1 cellular context compared by ENCODE assay signal in the genomic region with DNA sequence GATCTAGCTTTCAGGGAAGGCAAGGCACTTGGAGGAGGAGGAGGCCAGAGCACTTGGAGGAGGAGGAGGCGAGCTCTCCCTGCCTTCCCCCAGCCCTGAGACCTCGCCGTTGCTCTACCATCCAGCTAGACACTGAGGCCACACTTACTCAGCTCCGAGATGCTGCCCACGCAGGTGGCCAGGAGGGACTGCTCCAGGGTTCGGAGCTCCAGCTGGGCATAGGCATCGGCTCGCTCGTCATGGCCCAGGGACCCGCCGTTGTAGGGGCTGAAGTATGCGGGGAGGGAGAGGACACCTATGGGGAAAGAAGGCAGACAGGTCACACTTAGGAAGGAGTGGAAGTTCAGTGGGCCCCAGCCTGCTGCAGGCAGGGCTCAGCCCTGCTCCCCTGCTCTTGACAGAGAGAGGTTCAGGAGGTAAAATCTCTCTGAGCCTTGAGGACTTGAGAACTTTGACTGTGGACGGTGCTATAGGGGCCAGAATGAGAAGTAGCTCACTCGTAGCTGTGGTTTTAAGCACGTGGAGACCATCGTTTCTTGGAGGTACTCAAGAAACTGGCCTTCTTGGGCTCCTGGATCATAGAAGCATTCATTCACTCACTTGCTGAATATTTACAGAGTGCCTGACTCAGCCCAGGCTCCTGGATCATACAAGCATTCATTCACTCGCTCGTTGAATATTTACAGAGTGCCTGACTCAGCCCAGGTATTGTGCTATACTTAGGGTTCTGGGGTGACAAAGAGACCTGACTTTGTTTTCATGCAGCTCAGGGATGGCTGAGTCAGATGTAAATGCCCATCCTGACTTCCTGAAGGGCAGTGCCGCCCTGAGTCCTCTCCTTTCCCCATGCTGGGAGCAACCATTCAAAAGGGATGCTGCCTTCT.
A peak's percentile ranks its signal among the peaks of the same experiment; 100 is the strongest.
TF ChIP-seq lines count a peak whose summit lies in the region.

No MANE protein-coding gene starts in this region.

TF ChIP-seq in HepG2, 621 proteins besides CTCF, POLR2A, EP300 and RAD21 (continued from another document and continues in another):
- TF ChIP-seq, protein P1, sequence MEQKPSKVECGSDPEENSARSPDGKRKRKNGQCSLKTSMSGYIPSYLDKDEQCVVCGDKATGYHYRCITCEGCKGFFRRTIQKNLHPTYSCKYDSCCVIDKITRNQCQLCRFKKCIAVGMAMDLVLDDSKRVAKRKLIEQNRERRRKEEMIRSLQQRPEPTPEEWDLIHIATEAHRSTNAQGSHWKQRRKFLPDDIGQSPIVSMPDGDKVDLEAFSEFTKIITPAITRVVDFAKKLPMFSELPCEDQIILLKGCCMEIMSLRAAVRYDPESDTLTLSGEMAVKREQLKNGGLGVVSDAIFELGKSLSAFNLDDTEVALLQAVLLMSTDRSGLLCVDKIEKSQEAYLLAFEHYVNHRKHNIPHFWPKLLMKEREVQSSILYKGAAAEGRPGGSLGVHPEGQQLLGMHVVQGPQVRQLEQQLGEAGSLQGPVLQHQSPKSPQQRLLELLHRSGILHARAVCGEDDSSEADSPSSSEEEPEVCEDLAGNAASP (CRISPR knock-in tag; IDR thresholded peaks at IDR 0.05; ENCODE audit: borderline replicate concordance) = no peak
- TF ChIP-seq FOXO1 (CRISPR knock-in tag; IDR thresholded peaks at IDR 0.05) = peak; percentile 61; the same call in 1 of the 2 replicates
- no peak for TF ChIP-seq TAF15 (IDR thresholded peaks at IDR 0.05; ENCODE audit: low read depth, low read length, poor library complexity, severe bottlenecking)
- no peak for TF ChIP-seq AKAP8 (CRISPR knock-in tag; IDR thresholded peaks at IDR 0.05)
- no peak for TF ChIP-seq EHMT2 (IDR thresholded peaks at IDR 0.05; ENCODE audit: borderline replicate concordance, low read depth, low read length)
- no peak for TF ChIP-seq ZNF556 (CRISPR knock-in tag; IDR thresholded peaks at IDR 0.05; ENCODE audit: borderline replicate concordance)
- TF ChIP-seq, protein P2, sequence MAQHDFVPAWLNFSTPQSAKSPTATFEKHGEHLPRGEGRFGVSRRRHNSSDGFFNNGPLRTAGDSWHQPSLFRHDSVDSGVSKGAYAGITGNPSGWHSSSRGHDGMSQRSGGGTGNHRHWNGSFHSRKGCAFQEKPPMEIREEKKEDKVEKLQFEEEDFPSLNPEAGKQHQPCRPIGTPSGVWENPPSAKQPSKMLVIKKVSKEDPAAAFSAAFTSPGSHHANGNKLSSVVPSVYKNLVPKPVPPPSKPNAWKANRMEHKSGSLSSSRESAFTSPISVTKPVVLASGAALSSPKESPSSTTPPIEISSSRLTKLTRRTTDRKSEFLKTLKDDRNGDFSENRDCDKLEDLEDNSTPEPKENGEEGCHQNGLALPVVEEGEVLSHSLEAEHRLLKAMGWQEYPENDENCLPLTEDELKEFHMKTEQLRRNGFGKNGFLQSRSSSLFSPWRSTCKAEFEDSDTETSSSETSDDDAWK (CRISPR knock-in tag; IDR thresholded peaks at IDR 0.05) = no peak
- no peak for TF ChIP-seq CHD4 (IDR thresholded peaks at IDR 0.05; ENCODE audit: borderline replicate concordance, low read length)
- no peak for TF ChIP-seq ARNT (IDR thresholded peaks at IDR 0.05)
- TF ChIP-seq SNAI1 (CRISPR knock-in tag; IDR thresholded peaks at IDR 0.05; ENCODE audit: borderline replicate concordance) = no peak
- TF ChIP-seq, protein P3, sequence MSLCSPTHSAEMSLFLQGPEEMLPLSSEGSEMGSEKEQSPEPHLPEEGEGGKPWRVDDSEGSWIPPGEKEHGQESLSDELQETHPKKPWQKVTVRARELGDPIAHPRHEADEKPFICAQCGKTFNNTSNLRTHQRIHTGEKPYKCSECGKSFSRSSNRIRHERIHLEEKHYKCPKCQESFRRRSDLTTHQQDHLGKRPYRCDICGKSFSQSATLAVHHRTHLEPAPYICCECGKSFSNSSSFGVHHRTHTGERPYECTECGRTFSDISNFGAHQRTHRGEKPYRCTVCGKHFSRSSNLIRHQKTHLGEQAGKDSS (CRISPR knock-in tag; IDR thresholded peaks at IDR 0.05; ENCODE audit: borderline replicate concordance, low read depth) = no peak; the same call in 1 of the 2 replicates
- TF ChIP-seq ZBTB20 (CRISPR knock-in tag; IDR thresholded peaks at IDR 0.05; ENCODE audit: borderline replicate concordance, low read depth) = no peak
- TF ChIP-seq ZNF160 (CRISPR knock-in tag; IDR thresholded peaks at IDR 0.05) = no peak
- no peak for TF ChIP-seq ZZZ3 (CRISPR knock-in tag; IDR thresholded peaks at IDR 0.05; ENCODE audit: borderline replicate concordance)
- TF ChIP-seq NFE2L2 (IDR thresholded peaks at IDR 0.05; ENCODE audit: low read length) = no peak
- TF ChIP-seq ZNF639 (CRISPR knock-in tag; conservative IDR thresholded peaks at IDR 0.05) = no peak
- no peak for TF ChIP-seq ZNF567 (CRISPR knock-in tag; IDR thresholded peaks at IDR 0.05; ENCODE audit: borderline replicate concordance)
- TF ChIP-seq ZSCAN30 (CRISPR knock-in tag; IDR thresholded peaks at IDR 0.05) = no peak
- TF ChIP-seq KAT2B (IDR thresholded peaks at IDR 0.05; ENCODE audit: borderline replicate concordance, low read depth, low read length) = no peak
- TF ChIP-seq DMAP1 (CRISPR knock-in tag; IDR thresholded peaks at IDR 0.05) = no peak
- TF ChIP-seq TCF7L2 (IDR thresholded peaks at IDR 0.05; ENCODE audit: low read depth, low read length) = no peak
- no peak for TF ChIP-seq ZKSCAN5 (CRISPR knock-in tag; IDR thresholded peaks at IDR 0.05)
- no peak for TF ChIP-seq NFE2L1 (CRISPR knock-in tag; IDR thresholded peaks at IDR 0.05; ENCODE audit: borderline replicate concordance)
- TF ChIP-seq NFKBIZ (CRISPR knock-in tag; IDR thresholded peaks at IDR 0.05) = no peak
- no peak for TF ChIP-seq PITX1 (CRISPR knock-in tag; IDR thresholded peaks at IDR 0.05)
- TF ChIP-seq, protein P4, sequence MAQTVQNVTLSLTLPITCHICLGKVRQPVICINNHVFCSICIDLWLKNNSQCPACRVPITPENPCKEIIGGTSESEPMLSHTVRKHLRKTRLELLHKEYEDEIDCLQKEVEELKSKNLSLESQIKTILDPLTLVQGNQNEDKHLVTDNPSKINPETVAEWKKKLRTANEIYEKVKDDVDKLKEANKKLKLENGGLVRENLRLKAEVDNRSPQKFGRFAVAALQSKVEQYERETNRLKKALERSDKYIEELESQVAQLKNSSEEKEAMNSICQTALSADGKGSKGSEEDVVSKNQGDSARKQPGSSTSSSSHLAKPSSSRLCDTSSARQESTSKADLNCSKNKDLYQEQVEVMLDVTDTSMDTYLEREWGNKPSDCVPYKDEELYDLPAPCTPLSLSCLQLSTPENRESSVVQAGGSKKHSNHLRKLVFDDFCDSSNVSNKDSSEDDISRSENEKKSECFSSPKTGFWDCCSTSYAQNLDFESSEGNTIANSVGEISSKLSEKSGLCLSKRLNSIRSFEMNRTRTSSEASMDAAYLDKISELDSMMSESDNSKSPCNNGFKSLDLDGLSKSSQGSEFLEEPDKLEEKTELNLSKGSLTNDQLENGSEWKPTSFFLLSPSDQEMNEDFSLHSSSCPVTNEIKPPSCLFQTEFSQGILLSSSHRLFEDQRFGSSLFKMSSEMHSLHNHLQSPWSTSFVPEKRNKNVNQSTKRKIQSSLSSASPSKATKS (CRISPR knock-in tag; IDR thresholded peaks at IDR 0.05) = no peak
- peak; percentile 27; the same call in 1 of the 3 replicates for TF ChIP-seq MXI1 (IDR thresholded peaks at IDR 0.05; ENCODE audit: borderline replicate concordance, low read depth, low read length)
- TF ChIP-seq ZNF432 (CRISPR knock-in tag; IDR thresholded peaks at IDR 0.05; ENCODE audit: borderline replicate concordance) = no peak
- TF ChIP-seq, protein P5, sequence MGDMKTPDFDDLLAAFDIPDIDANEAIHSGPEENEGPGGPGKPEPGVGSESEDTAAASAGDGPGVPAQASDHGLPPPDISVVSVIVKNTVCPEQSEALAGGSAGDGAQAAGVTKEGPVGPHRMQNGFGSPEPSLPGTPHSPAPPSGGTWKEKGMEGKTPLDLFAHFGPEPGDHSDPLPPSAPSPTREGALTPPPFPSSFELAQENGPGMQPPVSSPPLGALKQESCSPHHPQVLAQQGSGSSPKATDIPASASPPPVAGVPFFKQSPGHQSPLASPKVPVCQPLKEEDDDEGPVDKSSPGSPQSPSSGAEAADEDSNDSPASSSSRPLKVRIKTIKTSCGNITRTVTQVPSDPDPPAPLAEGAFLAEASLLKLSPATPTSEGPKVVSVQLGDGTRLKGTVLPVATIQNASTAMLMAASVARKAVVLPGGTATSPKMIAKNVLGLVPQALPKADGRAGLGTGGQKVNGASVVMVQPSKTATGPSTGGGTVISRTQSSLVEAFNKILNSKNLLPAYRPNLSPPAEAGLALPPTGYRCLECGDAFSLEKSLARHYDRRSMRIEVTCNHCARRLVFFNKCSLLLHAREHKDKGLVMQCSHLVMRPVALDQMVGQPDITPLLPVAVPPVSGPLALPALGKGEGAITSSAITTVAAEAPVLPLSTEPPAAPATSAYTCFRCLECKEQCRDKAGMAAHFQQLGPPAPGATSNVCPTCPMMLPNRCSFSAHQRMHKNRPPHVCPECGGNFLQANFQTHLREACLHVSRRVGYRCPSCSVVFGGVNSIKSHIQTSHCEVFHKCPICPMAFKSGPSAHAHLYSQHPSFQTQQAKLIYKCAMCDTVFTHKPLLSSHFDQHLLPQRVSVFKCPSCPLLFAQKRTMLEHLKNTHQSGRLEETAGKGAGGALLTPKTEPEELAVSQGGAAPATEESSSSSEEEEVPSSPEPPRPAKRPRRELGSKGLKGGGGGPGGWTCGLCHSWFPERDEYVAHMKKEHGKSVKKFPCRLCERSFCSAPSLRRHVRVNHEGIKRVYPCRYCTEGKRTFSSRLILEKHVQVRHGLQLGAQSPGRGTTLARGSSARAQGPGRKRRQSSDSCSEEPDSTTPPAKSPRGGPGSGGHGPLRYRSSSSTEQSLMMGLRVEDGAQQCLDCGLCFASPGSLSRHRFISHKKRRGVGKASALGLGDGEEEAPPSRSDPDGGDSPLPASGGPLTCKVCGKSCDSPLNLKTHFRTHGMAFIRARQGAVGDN (CRISPR knock-in tag; IDR thresholded peaks at IDR 0.05) = peak; percentile 65
- TF ChIP-seq KLF6 (CRISPR knock-in tag; IDR thresholded peaks at IDR 0.05) = no peak
- no peak for TF ChIP-seq MXD4 (CRISPR knock-in tag; IDR thresholded peaks at IDR 0.05)
- no peak for TF ChIP-seq MAFG (CRISPR knock-in tag; IDR thresholded peaks at IDR 0.05)
- TF ChIP-seq, protein P6, sequence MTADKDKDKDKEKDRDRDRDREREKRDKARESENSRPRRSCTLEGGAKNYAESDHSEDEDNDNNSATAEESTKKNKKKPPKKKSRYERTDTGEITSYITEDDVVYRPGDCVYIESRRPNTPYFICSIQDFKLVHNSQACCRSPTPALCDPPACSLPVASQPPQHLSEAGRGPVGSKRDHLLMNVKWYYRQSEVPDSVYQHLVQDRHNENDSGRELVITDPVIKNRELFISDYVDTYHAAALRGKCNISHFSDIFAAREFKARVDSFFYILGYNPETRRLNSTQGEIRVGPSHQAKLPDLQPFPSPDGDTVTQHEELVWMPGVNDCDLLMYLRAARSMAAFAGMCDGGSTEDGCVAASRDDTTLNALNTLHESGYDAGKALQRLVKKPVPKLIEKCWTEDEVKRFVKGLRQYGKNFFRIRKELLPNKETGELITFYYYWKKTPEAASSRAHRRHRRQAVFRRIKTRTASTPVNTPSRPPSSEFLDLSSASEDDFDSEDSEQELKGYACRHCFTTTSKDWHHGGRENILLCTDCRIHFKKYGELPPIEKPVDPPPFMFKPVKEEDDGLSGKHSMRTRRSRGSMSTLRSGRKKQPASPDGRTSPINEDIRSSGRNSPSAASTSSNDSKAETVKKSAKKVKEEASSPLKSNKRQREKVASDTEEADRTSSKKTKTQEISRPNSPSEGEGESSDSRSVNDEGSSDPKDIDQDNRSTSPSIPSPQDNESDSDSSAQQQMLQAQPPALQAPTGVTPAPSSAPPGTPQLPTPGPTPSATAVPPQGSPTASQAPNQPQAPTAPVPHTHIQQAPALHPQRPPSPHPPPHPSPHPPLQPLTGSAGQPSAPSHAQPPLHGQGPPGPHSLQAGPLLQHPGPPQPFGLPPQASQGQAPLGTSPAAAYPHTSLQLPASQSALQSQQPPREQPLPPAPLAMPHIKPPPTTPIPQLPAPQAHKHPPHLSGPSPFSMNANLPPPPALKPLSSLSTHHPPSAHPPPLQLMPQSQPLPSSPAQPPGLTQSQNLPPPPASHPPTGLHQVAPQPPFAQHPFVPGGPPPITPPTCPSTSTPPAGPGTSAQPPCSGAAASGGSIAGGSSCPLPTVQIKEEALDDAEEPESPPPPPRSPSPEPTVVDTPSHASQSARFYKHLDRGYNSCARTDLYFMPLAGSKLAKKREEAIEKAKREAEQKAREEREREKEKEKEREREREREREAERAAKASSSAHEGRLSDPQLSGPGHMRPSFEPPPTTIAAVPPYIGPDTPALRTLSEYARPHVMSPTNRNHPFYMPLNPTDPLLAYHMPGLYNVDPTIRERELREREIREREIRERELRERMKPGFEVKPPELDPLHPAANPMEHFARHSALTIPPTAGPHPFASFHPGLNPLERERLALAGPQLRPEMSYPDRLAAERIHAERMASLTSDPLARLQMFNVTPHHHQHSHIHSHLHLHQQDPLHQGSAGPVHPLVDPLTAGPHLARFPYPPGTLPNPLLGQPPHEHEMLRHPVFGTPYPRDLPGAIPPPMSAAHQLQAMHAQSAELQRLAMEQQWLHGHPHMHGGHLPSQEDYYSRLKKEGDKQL (CRISPR knock-in tag; IDR thresholded peaks at IDR 0.05; ENCODE audit: low read depth) = no peak
- no peak for TF ChIP-seq TBL1XR1 (IDR thresholded peaks at IDR 0.05; ENCODE audit: borderline replicate concordance, low read length, partially characterized antibody)
- TF ChIP-seq HMG20A (CRISPR knock-in tag; IDR thresholded peaks at IDR 0.05; ENCODE audit: borderline replicate concordance) = peak; percentile 70; the same call in 1 of the 2 replicates
- no peak for TF ChIP-seq ZNF878 (CRISPR knock-in tag; IDR thresholded peaks at IDR 0.05)
- no peak for TF ChIP-seq NFIB (CRISPR knock-in tag; IDR thresholded peaks at IDR 0.05; ENCODE audit: borderline replicate concordance)
- no peak for TF ChIP-seq ZNF230 (CRISPR knock-in tag; IDR thresholded peaks at IDR 0.05)
- no peak for TF ChIP-seq TMF1 (CRISPR knock-in tag; IDR thresholded peaks at IDR 0.05; ENCODE audit: low read depth)
- no peak for TF ChIP-seq HNF4A (CRISPR knock-in tag; IDR thresholded peaks at IDR 0.05)
- no peak for TF ChIP-seq SRSF1 (optimal IDR thresholded peaks at IDR 0.05; ENCODE audit: low read depth, low read length)
- no peak for TF ChIP-seq RBM22 (optimal IDR thresholded peaks at IDR 0.05; ENCODE audit: low read length)
- TF ChIP-seq ZNF101 (CRISPR knock-in tag; IDR thresholded peaks at IDR 0.05; ENCODE audit: borderline replicate concordance, low read depth) = no peak
- no peak for TF ChIP-seq HES4 (CRISPR knock-in tag; IDR thresholded peaks at IDR 0.05; ENCODE audit: borderline replicate concordance)
